ENCODE assay signal across 1 cellular context in the genomic region with DNA sequence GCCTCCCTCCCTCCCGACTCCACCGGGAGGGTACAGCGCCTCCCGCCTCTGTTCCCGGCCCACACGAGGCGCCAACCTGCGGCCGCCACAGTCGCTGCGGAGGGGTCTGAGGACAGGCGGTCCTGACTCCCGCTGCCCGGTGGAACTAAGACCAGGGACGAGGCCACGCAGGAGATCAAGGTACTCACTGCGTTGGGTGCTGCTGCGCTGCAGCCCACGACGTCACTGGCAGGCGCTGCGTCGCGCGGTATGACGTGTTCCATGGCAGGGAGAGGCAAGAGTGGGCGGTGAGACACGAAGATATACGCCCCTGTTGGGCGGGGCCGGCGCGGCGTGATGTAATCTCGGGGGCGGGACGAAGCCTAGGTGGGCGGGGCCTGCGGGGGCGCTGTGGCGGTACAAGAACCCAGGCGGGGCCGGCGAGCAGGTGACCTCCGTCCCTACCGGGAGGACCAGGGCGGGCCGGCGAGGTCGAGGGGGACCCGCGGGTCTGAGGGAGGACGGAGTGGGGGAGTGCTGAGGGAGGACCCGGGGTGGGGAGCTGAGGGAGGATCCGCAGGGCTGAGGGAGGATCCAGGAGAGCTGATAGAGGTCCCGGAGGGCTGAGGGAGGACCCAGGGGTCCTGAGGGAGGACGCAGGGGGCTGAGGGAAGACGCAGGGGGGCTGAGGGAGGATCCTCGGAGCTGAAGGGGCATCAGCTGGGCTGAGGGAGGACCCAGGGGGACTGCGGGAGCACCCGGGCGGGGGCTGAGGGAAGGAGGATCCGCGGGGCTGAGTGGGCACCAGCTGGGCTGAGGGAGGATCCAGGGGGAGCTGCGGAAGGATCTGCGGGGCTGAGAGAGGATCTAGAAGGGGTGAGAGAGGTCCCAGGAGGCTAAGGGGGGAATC.
TF ChIP-seq lines count a peak whose summit lies in the region.

A gene (minus strand): TSS at position 227 of the 889 bp plus-strand sequence. CDS start 1,039 bp downstream, outside the sequence.

TF ChIP-seq in K562, 482 proteins besides CTCF, POLR2A, EP300 and RAD21 (continued from another document and continues in another):
- TF ChIP-seq MAFF (IDR thresholded peaks at IDR 0.05; ENCODE audit: low read length) = no peak
- peak; percentile 64; the same call in 1 of the 2 replicates for TF ChIP-seq DPF2 (IDR thresholded peaks at IDR 0.05)
- TF ChIP-seq HDAC1 (IDR thresholded peaks at IDR 0.05) = peak in 1 of 2 experiments; percentile 94; a peak in 3 of 4 replicates
- peak; percentile 91 for TF ChIP-seq HCFC1 (IDR thresholded peaks at IDR 0.05; ENCODE audit: low read depth, low read length)
- no peak for TF ChIP-seq RBM34 (IDR thresholded peaks at IDR 0.05; ENCODE audit: borderline replicate concordance, insufficient read depth, low read length)
- no peak for TF ChIP-seq HNRNPK (IDR thresholded peaks at IDR 0.05; ENCODE audit: low read depth, low read length, poor library complexity, severe bottlenecking)
- TF ChIP-seq NUFIP1 (IDR thresholded peaks at IDR 0.05; ENCODE audit: partially characterized antibody) = no peak
- TF ChIP-seq BRD9 (IDR thresholded peaks at IDR 0.05; ENCODE audit: low read depth, partially characterized antibody) = no peak
- TF ChIP-seq, protein P1, sequence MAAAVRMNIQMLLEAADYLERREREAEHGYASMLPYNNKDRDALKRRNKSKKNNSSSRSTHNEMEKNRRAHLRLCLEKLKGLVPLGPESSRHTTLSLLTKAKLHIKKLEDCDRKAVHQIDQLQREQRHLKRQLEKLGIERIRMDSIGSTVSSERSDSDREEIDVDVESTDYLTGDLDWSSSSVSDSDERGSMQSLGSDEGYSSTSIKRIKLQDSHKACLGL (CRISPR knock-in tag; IDR thresholded peaks at IDR 0.05; ENCODE audit: borderline replicate concordance, poor library complexity, severe bottlenecking) = peak; percentile 26
- TF ChIP-seq PTBP1 (IDR thresholded peaks at IDR 0.05; ENCODE audit: low read depth, low read length) = 0 out of 2 replicates have a peak, but pooled peaks have one; percentile 30
- TF ChIP-seq FOXM1 (IDR thresholded peaks at IDR 0.05; ENCODE audit: low read depth) = no peak
- TF ChIP-seq FOXM1 (CRISPR knock-in tag; IDR thresholded peaks at IDR 0.05; ENCODE audit: low read depth) = peak; percentile 72; the same call in 1 of the 2 replicates
- TF ChIP-seq ZNF436 (CRISPR knock-in tag; IDR thresholded peaks at IDR 0.05) = no peak
- TF ChIP-seq ARHGAP35 (IDR thresholded peaks at IDR 0.05; ENCODE audit: partially characterized antibody) = peak; percentile 46
- TF ChIP-seq KHSRP (IDR thresholded peaks at IDR 0.05) = peak; percentile 99
- TF ChIP-seq ARNT (IDR thresholded peaks at IDR 0.05) = peak in 1 of 2 experiments; percentile 40; a peak in 1 of 4 replicates
- TF ChIP-seq ZSCAN29 (IDR thresholded peaks at IDR 0.05) = 0 out of 2 replicates have a peak, but pooled peaks have one; percentile 48
- no peak for TF ChIP-seq ZKSCAN8 (CRISPR knock-in tag; IDR thresholded peaks at IDR 0.05)
- TF ChIP-seq, protein P2, sequence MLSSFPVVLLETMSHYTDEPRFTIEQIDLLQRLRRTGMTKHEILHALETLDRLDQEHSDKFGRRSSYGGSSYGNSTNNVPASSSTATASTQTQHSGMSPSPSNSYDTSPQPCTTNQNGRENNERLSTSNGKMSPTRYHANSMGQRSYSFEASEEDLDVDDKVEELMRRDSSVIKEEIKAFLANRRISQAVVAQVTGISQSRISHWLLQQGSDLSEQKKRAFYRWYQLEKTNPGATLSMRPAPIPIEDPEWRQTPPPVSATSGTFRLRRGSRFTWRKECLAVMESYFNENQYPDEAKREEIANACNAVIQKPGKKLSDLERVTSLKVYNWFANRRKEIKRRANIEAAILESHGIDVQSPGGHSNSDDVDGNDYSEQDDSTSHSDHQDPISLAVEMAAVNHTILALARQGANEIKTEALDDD (IDR thresholded peaks at IDR 0.05) = no peak
- TF ChIP-seq, protein P3, sequence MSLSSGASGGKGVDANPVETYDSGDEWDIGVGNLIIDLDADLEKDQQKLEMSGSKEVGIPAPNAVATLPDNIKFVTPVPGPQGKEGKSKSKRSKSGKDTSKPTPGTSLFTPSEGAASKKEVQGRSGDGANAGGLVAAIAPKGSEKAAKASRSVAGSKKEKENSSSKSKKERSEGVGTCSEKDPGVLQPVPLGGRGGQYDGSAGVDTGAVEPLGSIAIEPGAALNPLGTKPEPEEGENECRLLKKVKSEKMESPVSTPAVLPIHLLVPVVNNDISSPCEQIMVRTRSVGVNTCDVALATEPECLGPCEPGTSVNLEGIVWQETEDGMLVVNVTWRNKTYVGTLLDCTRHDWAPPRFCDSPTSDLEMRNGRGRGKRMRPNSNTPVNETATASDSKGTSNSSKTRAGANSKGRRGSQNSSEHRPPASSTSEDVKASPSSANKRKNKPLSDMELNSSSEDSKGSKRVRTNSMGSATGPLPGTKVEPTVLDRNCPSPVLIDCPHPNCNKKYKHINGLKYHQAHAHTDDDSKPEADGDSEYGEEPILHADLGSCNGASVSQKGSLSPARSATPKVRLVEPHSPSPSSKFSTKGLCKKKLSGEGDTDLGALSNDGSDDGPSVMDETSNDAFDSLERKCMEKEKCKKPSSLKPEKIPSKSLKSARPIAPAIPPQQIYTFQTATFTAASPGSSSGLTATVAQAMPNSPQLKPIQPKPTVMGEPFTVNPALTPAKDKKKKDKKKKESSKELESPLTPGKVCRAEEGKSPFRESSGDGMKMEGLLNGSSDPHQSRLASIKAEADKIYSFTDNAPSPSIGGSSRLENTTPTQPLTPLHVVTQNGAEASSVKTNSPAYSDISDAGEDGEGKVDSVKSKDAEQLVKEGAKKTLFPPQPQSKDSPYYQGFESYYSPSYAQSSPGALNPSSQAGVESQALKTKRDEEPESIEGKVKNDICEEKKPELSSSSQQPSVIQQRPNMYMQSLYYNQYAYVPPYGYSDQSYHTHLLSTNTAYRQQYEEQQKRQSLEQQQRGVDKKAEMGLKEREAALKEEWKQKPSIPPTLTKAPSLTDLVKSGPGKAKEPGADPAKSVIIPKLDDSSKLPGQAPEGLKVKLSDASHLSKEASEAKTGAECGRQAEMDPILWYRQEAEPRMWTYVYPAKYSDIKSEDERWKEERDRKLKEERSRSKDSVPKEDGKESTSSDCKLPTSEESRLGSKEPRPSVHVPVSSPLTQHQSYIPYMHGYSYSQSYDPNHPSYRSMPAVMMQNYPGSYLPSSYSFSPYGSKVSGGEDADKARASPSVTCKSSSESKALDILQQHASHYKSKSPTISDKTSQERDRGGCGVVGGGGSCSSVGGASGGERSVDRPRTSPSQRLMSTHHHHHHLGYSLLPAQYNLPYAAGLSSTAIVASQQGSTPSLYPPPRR (CRISPR knock-in tag; IDR thresholded peaks at IDR 0.05; ENCODE audit: borderline replicate concordance) = 0 out of 2 replicates have a peak, but pooled peaks have one; percentile 50
- TF ChIP-seq ZNF699 (CRISPR knock-in tag; IDR thresholded peaks at IDR 0.05; ENCODE audit: insufficient replicate concordance) = no peak
- TF ChIP-seq, protein P4, sequence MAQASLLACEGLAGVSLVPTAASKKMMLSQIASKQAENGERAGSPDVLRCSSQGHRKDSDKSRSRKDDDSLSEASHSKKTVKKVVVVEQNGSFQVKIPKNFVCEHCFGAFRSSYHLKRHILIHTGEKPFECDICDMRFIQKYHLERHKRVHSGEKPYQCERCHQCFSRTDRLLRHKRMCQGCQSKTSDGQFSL (CRISPR knock-in tag; IDR thresholded peaks at IDR 0.05) = peak; percentile 60; the same call in 1 of the 2 replicates
- TF ChIP-seq, protein P4 (tag; IDR thresholded peaks at IDR 0.05) = no peak
- no peak for TF ChIP-seq ADNP (tag; IDR thresholded peaks at IDR 0.05)
- TF ChIP-seq, protein P5, sequence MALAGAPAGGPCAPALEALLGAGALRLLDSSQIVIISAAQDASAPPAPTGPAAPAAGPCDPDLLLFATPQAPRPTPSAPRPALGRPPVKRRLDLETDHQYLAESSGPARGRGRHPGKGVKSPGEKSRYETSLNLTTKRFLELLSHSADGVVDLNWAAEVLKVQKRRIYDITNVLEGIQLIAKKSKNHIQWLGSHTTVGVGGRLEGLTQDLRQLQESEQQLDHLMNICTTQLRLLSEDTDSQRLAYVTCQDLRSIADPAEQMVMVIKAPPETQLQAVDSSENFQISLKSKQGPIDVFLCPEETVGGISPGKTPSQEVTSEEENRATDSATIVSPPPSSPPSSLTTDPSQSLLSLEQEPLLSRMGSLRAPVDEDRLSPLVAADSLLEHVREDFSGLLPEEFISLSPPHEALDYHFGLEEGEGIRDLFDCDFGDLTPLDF (CRISPR knock-in tag; IDR thresholded peaks at IDR 0.05) = peak; percentile 27; the same call in 1 of the 2 replicates
- no peak for TF ChIP-seq ZC3H11A (IDR thresholded peaks at IDR 0.05; ENCODE audit: low read depth, low read length)
- TF ChIP-seq DACH1 (IDR thresholded peaks at IDR 0.05; ENCODE audit: partially characterized antibody) = peak; percentile 64
- TF ChIP-seq, protein P6, sequence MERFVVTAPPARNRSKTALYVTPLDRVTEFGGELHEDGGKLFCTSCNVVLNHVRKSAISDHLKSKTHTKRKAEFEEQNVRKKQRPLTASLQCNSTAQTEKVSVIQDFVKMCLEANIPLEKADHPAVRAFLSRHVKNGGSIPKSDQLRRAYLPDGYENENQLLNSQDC (CRISPR knock-in tag; IDR thresholded peaks at IDR 0.05) = 0 out of 2 replicates have a peak, but pooled peaks have one; percentile 34
- TF ChIP-seq ZNF217 (CRISPR knock-in tag; IDR thresholded peaks at IDR 0.05) = no peak
- TF ChIP-seq PHB (CRISPR knock-in tag; IDR thresholded peaks at IDR 0.05) = no peak
- TF ChIP-seq GATAD2A (IDR thresholded peaks at IDR 0.05) = peak; percentile 85
- TF ChIP-seq RFX1 (IDR thresholded peaks at IDR 0.05) = no peak
- no peak for TF ChIP-seq COPS2 (conservative IDR thresholded peaks at IDR 0.05)
- TF ChIP-seq, protein P7, sequence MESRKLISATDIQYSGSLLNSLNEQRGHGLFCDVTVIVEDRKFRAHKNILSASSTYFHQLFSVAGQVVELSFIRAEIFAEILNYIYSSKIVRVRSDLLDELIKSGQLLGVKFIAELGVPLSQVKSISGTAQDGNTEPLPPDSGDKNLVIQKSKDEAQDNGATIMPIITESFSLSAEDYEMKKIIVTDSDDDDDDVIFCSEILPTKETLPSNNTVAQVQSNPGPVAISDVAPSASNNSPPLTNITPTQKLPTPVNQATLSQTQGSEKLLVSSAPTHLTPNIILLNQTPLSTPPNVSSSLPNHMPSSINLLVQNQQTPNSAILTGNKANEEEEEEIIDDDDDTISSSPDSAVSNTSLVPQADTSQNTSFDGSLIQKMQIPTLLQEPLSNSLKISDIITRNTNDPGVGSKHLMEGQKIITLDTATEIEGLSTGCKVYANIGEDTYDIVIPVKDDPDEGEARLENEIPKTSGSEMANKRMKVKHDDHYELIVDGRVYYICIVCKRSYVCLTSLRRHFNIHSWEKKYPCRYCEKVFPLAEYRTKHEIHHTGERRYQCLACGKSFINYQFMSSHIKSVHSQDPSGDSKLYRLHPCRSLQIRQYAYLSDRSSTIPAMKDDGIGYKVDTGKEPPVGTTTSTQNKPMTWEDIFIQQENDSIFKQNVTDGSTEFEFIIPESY (CRISPR knock-in tag; IDR thresholded peaks at IDR 0.05) = peak; percentile 51; the same call in 1 of the 2 replicates
- peak; percentile 95 for TF ChIP-seq CEBPG (CRISPR knock-in tag; IDR thresholded peaks at IDR 0.05)
- TF ChIP-seq CEBPG (tag; conservative IDR thresholded peaks at IDR 0.05 in 1 of 2, IDR thresholded peaks at IDR 0.05 in 1 of 2) = peak; percentile 90
- TF ChIP-seq TCFL5 (CRISPR knock-in tag; conservative IDR thresholded peaks at IDR 0.05) = no peak
- TF ChIP-seq MTA2 (IDR thresholded peaks at IDR 0.05; ENCODE audit: low read depth) = peak; percentile 20; the same call in 1 of the 2 replicates
- TF ChIP-seq NR1H2 (CRISPR knock-in tag; IDR thresholded peaks at IDR 0.05) = no peak
- TF ChIP-seq MEF2D (tag; conservative IDR thresholded peaks at IDR 0.05; ENCODE audit: low read depth) = no peak
- TF ChIP-seq, protein P8, sequence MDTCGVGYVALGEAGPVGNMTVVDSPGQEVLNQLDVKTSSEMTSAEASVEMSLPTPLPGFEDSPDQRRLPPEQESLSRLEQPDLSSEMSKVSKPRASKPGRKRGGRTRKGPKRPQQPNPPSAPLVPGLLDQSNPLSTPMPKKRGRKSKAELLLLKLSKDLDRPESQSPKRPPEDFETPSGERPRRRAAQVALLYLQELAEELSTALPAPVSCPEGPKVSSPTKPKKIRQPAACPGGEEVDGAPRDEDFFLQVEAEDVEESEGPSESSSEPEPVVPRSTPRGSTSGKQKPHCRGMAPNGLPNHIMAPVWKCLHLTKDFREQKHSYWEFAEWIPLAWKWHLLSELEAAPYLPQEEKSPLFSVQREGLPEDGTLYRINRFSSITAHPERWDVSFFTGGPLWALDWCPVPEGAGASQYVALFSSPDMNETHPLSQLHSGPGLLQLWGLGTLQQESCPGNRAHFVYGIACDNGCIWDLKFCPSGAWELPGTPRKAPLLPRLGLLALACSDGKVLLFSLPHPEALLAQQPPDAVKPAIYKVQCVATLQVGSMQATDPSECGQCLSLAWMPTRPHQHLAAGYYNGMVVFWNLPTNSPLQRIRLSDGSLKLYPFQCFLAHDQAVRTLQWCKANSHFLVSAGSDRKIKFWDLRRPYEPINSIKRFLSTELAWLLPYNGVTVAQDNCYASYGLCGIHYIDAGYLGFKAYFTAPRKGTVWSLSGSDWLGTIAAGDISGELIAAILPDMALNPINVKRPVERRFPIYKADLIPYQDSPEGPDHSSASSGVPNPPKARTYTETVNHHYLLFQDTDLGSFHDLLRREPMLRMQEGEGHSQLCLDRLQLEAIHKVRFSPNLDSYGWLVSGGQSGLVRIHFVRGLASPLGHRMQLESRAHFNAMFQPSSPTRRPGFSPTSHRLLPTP (IDR thresholded peaks at IDR 0.05; ENCODE audit: borderline replicate concordance, extremely low read depth, insufficient read length) = no peak
- TF ChIP-seq BCOR (IDR thresholded peaks at IDR 0.05) = peak; percentile 45; the same call in 1 of the 2 replicates
- peak; percentile 5; the same call in 1 of the 2 replicates for TF ChIP-seq KLF6 (CRISPR knock-in tag; IDR thresholded peaks at IDR 0.05; ENCODE audit: borderline replicate concordance)
- TF ChIP-seq NFE2 (IDR thresholded peaks at IDR 0.05; ENCODE audit: low read depth) = no peak
- peak; percentile 88 for TF ChIP-seq TAF1 (IDR thresholded peaks at IDR 0.05; ENCODE audit: control insufficient read depth, extremely low read depth, insufficient read depth, low read length, severe bottlenecking)
- no peak for TF ChIP-seq RHOXF2B (CRISPR knock-in tag; conservative IDR thresholded peaks at IDR 0.05)
- TF ChIP-seq LARP7 (IDR thresholded peaks at IDR 0.05) = 0 out of 2 replicates have a peak, but pooled peaks have one; percentile 24
